7 cellular contexts compared by ENCODE assay signal in genomic region chr5:179795863-179796833, GRCh38. TPM values are rescaled to one million over a fixed set of nuclear protein-coding genes. Genes with fewer than 3 reads are reported as not detected.
DNase-seq lines count a peak whose midpoint lies in the region; TF ChIP-seq lines count a peak whose summit lies in the region.

No MANE protein-coding gene starts in this region.

- H3K36me3 ChIP-seq in right atrium auricular region = peaks cover 39% of the 10 kb centered on the region
- H3K36me3 ChIP-seq in prostate gland = peaks cover 15 to 22% of the 10 kb centered on the region in 2 donors

- peak; percentile 84 for TF ChIP-seq CTCF in GM12875 (IDR thresholded peaks at IDR 0.05; ENCODE audit: borderline replicate concordance, insufficient read depth, low read depth, low read length)
- TF ChIP-seq CTCF in right atrium auricular region (IDR thresholded peaks at IDR 0.05) = peak; percentile 87 to 97
- peak; percentile 86 to 96 (median 92) for TF ChIP-seq CTCF in prostate gland (IDR thresholded peaks at IDR 0.05)

- peak overlapping the region; percentile 77 for H3K4me3 ChIP-seq in GM12875 (ENCODE audit: low read depth, low read length)
- H3K4me3 ChIP-seq in right atrium auricular region = peak overlapping the region; percentile 54 to 64
- peak overlapping the region; percentile 44 to 57 for H3K4me3 ChIP-seq in prostate gland

- 2% methylated on average over 91 of the region's 113 CpGs for WGBS in prostate gland

- intact Hi-C loops in prostate gland (cut with DNase I) = loop anchor here (2.0 to 5.0 kb wide), 2 partner anchors 34 to 137 kb away; no protein-coding TSS in a partner anchor

- H3K4me1 ChIP-seq in right atrium auricular region = peaks cover 0 to 55% of the 10 kb centered on the region in 2 donors
- H3K4me1 ChIP-seq in prostate gland (replicated peaks) = peaks cover 12% of the 10 kb centered on the region

- H3K27ac ChIP-seq in right atrium auricular region = peak overlapping the region; percentile 78 to 84
- peak overlapping the region; percentile 94 for H3K27ac ChIP-seq in prostate gland

- DNase-seq in HCEC 1CT = peak; percentile 82
- peak; percentile 75 for DNase-seq in M059J (ENCODE audit: low read depth)
- peak; percentile 37 to 77 for DNase-seq in SW 1271 (lab: John Stamatoyannopoulos, UW)
- peak in 50 of 58 donors; percentile 10 to 84 (median 60) for DNase-seq in anterior cingulate cortex (lab: John Stamatoyannopoulos, UW)
- peak; percentile 78 for DNase-seq in right atrium auricular region (ENCODE audit: low spot score)
- DNase-seq in prostate gland (ENCODE audit: low spot score) = peak; percentile 81

- H3K9me3 ChIP-seq in right atrium auricular region (no peaks in the 10 kb centered on the region), prostate gland (no peaks in the 10 kb centered on the region)

- H3K27me3 ChIP-seq in right atrium auricular region = no peaks in the 10 kb centered on the region
- no peaks in the 10 kb centered on the region for H3K27me3 ChIP-seq in prostate gland (replicated peaks; ENCODE audit: insufficient read depth)

- TF ChIP-seq POLR2A in prostate gland (IDR thresholded peaks at IDR 0.05) = peak; percentile 44

RNA-seq across cellular contexts. Expression of gene LTC4S, which starts 2.4 kb away (rescaled TPM):
- not detected in 2 replicates for total RNA-seq in M059J (2014; rRNA removed; shearing (Covaris generic))
- total RNA-seq in right atrium auricular region (10 to 100 TPM in 1 of 2 donors, 1 to 10 TPM in 1; 9.0 to 11.1 TPM), prostate gland (1 to 10 TPM; 7.8 to 8.2 TPM)

RNA-seq across cellular contexts. Expression of gene MGAT4B, which starts 10.5 kb away (rescaled TPM):
- total RNA-seq in M059J (2014; rRNA removed; shearing (Covaris generic)) = 146 and 187 TPM in 2 replicates
- 10 to 100 TPM; 71.7 to 77.1 TPM for total RNA-seq in right atrium auricular region
- total RNA-seq in prostate gland = 100 to 1,000 TPM in 1 of 2 donors, 10 to 100 TPM in 1; 82.7 to 142 TPM

RNA-seq across cellular contexts. Expression of gene SQSTM1, which starts 24.6 kb away (rescaled TPM):
- 390 and 442 TPM in 2 replicates for total RNA-seq in M059J (2014; rRNA removed; shearing (Covaris generic))
- total RNA-seq in right atrium auricular region = 100 to 1,000 TPM; 379 to 436 TPM
- 100 to 1,000 TPM; 377 to 527 TPM for total RNA-seq in prostate gland

Comparison
In these comparisons a context has a peak if more than half of its experiments do, and no peak if none do; other contexts are left out.
1. Peak in every context shown above with its lines: DNase-seq, H3K4me3 ChIP-seq and H3K27ac ChIP-seq.